Comparison of ENCODE assay signal across 25 cellular contexts in the genomic region with DNA sequence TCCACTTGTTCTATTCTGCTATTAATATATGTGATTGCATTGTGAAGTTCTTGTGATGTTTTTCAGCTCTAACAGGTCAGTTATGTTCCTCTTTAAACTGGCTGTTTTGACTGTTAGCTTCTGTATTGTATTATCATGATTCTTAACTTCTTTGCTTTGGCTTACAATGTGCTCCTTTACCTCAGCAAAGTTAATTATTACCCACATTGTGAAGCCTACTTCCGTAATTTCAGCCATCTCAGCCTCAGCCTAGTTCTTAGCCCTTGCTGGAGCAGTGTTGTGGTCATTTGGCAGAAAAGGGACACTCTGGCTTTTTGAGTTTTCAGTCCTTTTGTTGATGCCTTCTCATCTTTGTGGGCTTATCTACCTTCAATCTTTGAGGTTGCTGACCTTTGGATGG.
DNase-seq lines count a peak whose midpoint lies in the region; ATAC-seq, FAIRE-seq and TF ChIP-seq lines count a peak whose summit lies in the region.
"Had no signal": no experiment of that assay in that cellular context is flagged by ENCODE, and none has a peak within 500 bp of the region (broad histone marks: within the 10 kb centered on the region; RNA-seq: fewer than 3 reads in every experiment).

No MANE protein-coding gene starts in this region.

- FAIRE-seq in GM12892 (lab: Jason Lieb, UNC), result no peak
- FAIRE-seq: A549 had no signal

- no peak overlapping the region for H3K4me3 ChIP-seq in tibial artery
- H3K4me3 ChIP-seq: A549, adrenal gland, GM23338, upper lobe of left lung had no signal

- no peaks in the 10 kb centered on the region for H3K36me3 ChIP-seq in tibial artery
- H3K36me3 ChIP-seq: adrenal gland, upper lobe of left lung had no signal

- ATAC-seq in GM18499 (IDR thresholded peaks at IDR 0.05; ENCODE audit: insufficient read depth, unreplicated experiment) (peak; percentile 64), GM19438 (IDR thresholded peaks at IDR 0.05; ENCODE audit: low read depth, unreplicated experiment) (peak; percentile 90), HG02798 (IDR thresholded peaks at IDR 0.05; ENCODE audit: poor library complexity, unreplicated experiment) (peak; percentile 81), HG03521 (IDR thresholded peaks at IDR 0.05; ENCODE audit: unreplicated experiment) (peak; percentile 51), HG03108 (IDR thresholded peaks at IDR 0.05; ENCODE audit: unreplicated experiment) (no peak)
- ATAC-seq: A549, GM23338 had no signal

- no peaks in the 10 kb centered on the region for H3K4me1 ChIP-seq in tibial artery
- H3K4me1 ChIP-seq: A549, adrenal gland, upper lobe of left lung had no signal

- no peak overlapping the region for H3K27ac ChIP-seq in tibial artery
- H3K27ac ChIP-seq: A549, adrenal gland, C4-2B, upper lobe of left lung had no signal

- no peaks in the 10 kb centered on the region for H3K27me3 ChIP-seq in tibial artery
- H3K27me3 ChIP-seq: adrenal gland, upper lobe of left lung had no signal

- TF ChIP-seq CTCF in tibial artery (IDR thresholded peaks at IDR 0.05), result no peak

- no peak for TF ChIP-seq POLR2A in GM12892 (IDR thresholded peaks at IDR 0.05; ENCODE audit: low read depth, low read length)

- intact Hi-C loops in tibial artery (cut with DNase I; ENCODE audit: low total_unique reads), result no loop called here
- intact Hi-C loops in posterior cingulate gyrus (cut with DNase I), result no loop called here

- peaks cover 0 to 4% (median 0%) of the 10 kb centered on the region in 3 donors for H3K9me3 ChIP-seq in tibial artery
- H3K9me3 ChIP-seq: A549, adrenal gland had no signal

- no peak for DNase-seq in tibial artery
- DNase-seq in GM12892 (ENCODE audit: insufficient read length), result no peak
- DNase-seq in posterior cingulate gyrus, result no peak
- DNase-seq: activated B cell treated with CpG ODN at 0.5 μM for 24 hours; activated CD8-positive, alpha-beta memory T cell treated with anti-CD3 and anti-CD28 coated beads for 24 hours; adrenal gland; central memory CD4-positive, alpha-beta T cell; DMS153; effector CD4-positive, alpha-beta T cell; head of caudate nucleus; NCI-H1436 treated with DMSO at 0.1 percent for 48 hours; NCI-H446 treated with DMSO at 0.1 percent for 48 hours; SHP77 treated with DMSO at 0.1 percent for 48 hours; stimulated activated CD4-positive, alpha-beta T cell treated with anti-CD3 and anti-CD28 coated beads, Interleukin-12 subunit alpha, Interleukin-12 subunit beta, amount 100 ng/mL, for 4 hours; stimulated activated naive CD4-positive, alpha-beta T cell; T-helper 2 cell; upper lobe of left lung had no signal
